1 cellular context compared by ENCODE assay signal in the genomic region with DNA sequence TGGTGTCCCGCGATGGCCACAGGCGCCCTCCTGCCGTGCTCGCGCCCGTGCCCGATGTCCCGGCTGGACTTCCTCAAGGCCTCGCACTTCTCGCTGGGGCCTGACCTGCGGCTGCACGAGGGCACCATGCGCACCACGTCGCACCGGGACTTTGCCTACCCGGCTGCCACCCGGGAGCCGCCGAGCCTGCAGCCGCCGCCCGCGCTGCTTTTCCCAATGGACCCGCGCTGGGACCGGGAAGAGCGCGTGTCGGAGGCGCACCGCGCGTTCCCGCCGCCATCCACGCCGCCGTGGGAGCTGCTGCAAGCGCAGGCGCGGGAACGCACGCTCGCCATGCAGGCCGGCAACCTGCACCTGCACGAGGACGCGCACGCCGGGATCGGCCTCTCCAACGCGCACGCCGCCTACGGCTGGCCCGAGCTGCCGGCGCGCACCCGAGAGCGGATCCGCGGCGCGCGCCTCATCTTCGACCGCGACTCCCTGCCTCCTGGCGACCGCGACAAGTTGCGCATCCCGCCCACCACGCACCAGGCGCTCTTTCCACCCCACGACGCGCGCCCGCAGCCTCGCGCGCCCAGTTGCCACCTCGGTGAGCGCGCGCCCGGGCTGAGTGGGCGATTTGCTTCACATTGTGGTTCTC.
TF ChIP-seq lines count a peak whose summit lies in the region.

No MANE protein-coding gene starts in this region.

TF ChIP-seq in K562, 482 proteins besides CTCF, POLR2A, EP300 and RAD21 (continued from another document):
- TF ChIP-seq, protein P1, sequence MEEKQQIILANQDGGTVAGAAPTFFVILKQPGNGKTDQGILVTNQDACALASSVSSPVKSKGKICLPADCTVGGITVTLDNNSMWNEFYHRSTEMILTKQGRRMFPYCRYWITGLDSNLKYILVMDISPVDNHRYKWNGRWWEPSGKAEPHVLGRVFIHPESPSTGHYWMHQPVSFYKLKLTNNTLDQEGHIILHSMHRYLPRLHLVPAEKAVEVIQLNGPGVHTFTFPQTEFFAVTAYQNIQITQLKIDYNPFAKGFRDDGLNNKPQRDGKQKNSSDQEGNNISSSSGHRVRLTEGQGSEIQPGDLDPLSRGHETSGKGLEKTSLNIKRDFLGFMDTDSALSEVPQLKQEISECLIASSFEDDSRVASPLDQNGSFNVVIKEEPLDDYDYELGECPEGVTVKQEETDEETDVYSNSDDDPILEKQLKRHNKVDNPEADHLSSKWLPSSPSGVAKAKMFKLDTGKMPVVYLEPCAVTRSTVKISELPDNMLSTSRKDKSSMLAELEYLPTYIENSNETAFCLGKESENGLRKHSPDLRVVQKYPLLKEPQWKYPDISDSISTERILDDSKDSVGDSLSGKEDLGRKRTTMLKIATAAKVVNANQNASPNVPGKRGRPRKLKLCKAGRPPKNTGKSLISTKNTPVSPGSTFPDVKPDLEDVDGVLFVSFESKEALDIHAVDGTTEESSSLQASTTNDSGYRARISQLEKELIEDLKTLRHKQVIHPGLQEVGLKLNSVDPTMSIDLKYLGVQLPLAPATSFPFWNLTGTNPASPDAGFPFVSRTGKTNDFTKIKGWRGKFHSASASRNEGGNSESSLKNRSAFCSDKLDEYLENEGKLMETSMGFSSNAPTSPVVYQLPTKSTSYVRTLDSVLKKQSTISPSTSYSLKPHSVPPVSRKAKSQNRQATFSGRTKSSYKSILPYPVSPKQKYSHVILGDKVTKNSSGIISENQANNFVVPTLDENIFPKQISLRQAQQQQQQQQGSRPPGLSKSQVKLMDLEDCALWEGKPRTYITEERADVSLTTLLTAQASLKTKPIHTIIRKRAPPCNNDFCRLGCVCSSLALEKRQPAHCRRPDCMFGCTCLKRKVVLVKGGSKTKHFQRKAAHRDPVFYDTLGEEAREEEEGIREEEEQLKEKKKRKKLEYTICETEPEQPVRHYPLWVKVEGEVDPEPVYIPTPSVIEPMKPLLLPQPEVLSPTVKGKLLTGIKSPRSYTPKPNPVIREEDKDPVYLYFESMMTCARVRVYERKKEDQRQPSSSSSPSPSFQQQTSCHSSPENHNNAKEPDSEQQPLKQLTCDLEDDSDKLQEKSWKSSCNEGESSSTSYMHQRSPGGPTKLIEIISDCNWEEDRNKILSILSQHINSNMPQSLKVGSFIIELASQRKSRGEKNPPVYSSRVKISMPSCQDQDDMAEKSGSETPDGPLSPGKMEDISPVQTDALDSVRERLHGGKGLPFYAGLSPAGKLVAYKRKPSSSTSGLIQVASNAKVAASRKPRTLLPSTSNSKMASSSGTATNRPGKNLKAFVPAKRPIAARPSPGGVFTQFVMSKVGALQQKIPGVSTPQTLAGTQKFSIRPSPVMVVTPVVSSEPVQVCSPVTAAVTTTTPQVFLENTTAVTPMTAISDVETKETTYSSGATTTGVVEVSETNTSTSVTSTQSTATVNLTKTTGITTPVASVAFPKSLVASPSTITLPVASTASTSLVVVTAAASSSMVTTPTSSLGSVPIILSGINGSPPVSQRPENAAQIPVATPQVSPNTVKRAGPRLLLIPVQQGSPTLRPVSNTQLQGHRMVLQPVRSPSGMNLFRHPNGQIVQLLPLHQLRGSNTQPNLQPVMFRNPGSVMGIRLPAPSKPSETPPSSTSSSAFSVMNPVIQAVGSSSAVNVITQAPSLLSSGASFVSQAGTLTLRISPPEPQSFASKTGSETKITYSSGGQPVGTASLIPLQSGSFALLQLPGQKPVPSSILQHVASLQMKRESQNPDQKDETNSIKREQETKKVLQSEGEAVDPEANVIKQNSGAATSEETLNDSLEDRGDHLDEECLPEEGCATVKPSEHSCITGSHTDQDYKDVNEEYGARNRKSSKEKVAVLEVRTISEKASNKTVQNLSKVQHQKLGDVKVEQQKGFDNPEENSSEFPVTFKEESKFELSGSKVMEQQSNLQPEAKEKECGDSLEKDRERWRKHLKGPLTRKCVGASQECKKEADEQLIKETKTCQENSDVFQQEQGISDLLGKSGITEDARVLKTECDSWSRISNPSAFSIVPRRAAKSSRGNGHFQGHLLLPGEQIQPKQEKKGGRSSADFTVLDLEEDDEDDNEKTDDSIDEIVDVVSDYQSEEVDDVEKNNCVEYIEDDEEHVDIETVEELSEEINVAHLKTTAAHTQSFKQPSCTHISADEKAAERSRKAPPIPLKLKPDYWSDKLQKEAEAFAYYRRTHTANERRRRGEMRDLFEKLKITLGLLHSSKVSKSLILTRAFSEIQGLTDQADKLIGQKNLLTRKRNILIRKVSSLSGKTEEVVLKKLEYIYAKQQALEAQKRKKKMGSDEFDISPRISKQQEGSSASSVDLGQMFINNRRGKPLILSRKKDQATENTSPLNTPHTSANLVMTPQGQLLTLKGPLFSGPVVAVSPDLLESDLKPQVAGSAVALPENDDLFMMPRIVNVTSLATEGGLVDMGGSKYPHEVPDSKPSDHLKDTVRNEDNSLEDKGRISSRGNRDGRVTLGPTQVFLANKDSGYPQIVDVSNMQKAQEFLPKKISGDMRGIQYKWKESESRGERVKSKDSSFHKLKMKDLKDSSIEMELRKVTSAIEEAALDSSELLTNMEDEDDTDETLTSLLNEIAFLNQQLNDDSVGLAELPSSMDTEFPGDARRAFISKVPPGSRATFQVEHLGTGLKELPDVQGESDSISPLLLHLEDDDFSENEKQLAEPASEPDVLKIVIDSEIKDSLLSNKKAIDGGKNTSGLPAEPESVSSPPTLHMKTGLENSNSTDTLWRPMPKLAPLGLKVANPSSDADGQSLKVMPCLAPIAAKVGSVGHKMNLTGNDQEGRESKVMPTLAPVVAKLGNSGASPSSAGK (IDR thresholded peaks at IDR 0.05), result peak; percentile 85
- TF ChIP-seq POLR3A (IDR thresholded peaks at IDR 0.05; ENCODE audit: borderline replicate concordance, extremely low read depth, insufficient read depth, insufficient read length) (no peak), MAFF (IDR thresholded peaks at IDR 0.05; ENCODE audit: low read length) (no peak), DPF2 (IDR thresholded peaks at IDR 0.05) (no peak), CHD4 (IDR thresholded peaks at IDR 0.05; ENCODE audit: insufficient read depth, insufficient replicate concordance, low read depth, low read length, poor library complexity, severe bottlenecking) (no peak), GATAD2A (IDR thresholded peaks at IDR 0.05) (0 out of 2 replicates have a peak, but pooled peaks have one; percentile 51), HDAC6 (IDR thresholded peaks at IDR 0.05; ENCODE audit: low read depth, low read length) (peak; percentile 75; the same call in 1 of the 2 replicates), EGR1 (conservative IDR thresholded peaks at IDR 0.05) (peak; percentile 42), U2AF1 (optimal IDR thresholded peaks at IDR 0.05; ENCODE audit: low read depth, low read length) (peak; percentile 53), HOXB6 (CRISPR knock-in tag; IDR thresholded peaks at IDR 0.05; ENCODE audit: borderline replicate concordance) (no peak), CTBP1 (IDR thresholded peaks at IDR 0.05; ENCODE audit: borderline replicate concordance) (peak; percentile 93), POLR2G (IDR thresholded peaks at IDR 0.05; ENCODE audit: low read depth, low read length) (peak; percentile 68), ZNF121 (CRISPR knock-in tag; conservative IDR thresholded peaks at IDR 0.05) (0 out of 2 replicates have a peak, but pooled peaks have one; percentile 15), POLR3G (IDR thresholded peaks at IDR 0.05; ENCODE audit: extremely low read depth, insufficient read length, insufficient replicate concordance) (no peak), SREBF2 (CRISPR knock-in tag; IDR thresholded peaks at IDR 0.05) (no peak)
- TF ChIP-seq, protein P2, sequence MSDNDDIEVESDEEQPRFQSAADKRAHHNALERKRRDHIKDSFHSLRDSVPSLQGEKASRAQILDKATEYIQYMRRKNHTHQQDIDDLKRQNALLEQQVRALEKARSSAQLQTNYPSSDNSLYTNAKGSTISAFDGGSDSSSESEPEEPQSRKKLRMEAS (CRISPR knock-in tag; IDR thresholded peaks at IDR 0.05), result peak; percentile 73
- TF ChIP-seq, protein P3, sequence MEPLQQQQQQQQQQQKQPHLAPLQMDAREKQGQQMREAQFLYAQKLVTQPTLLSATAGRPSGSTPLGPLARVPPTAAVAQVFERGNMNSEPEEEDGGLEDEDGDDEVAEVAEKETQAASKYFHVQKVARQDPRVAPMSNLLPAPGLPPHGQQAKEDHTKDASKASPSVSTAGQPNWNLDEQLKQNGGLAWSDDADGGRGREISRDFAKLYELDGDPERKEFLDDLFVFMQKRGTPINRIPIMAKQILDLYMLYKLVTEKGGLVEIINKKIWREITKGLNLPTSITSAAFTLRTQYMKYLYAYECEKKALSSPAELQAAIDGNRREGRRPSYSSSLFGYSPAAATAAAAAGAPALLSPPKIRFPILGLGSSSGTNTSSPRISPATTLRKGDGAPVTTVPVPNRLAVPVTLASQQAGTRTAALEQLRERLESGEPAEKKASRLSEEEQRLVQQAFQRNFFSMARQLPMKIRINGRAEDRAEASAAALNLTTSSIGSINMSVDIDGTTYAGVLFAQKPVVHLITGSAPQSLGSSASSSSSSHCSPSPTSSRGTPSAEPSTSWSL (CRISPR knock-in tag; IDR thresholded peaks at IDR 0.05; ENCODE audit: borderline replicate concordance), result no peak
